Comparison of ENCODE assay signal across 18 cellular contexts in the genomic region with DNA sequence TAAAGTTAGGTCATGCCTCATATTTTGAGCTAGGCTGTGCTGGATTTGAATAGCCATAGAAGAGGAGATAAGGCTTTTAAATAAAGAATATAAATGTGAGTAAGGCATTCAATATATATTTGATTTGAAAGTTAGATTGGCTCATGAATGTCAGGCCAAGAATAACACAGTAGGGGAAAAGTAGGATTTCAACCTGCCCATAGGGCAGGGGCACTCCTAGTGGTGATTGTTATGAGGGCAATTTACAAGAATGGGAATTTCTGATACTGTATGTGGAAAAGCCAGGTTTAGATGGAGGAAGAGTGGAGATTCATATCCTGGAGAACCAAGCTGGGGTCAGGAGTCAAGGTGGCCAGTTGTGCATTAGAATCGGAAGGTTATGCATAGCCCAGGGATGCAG.
A peak's percentile ranks its signal among the peaks of the same experiment; 100 is the strongest.
DNase-seq lines count a peak whose midpoint lies in the region; ATAC-seq, FAIRE-seq and TF ChIP-seq lines count a peak whose summit lies in the region.
"Had no signal": no experiment of that assay in that cellular context is flagged by ENCODE, and none has a peak within 500 bp of the region (broad histone marks: within the 10 kb centered on the region; RNA-seq: fewer than 3 reads in every experiment).

No MANE protein-coding gene starts in this region.

- H3K27ac ChIP-seq in A549: no peak overlapping the region
- H3K27ac ChIP-seq in RWPE2 (ENCODE audit: poor library complexity, severe bottlenecking): no peak overlapping the region
- no peak overlapping the region for H3K27ac ChIP-seq in caudate nucleus (ENCODE audit: low read depth, low read length)
- H3K27ac ChIP-seq: right atrium auricular region, SJCRH30, tibial artery had no signal

- CTCF ChIA-PET in A549 (lab: Yijun Ruan, JAX): interaction anchor here (0.7 kb wide), 1 partner anchor 135 kb away, joined by 3 read pairs; no protein-coding TSS in a partner anchor

- DNase-seq in A549 (ENCODE audit: low read depth in 1 of 2, low spot score in 1 of 2): peak; percentile 1 to 14
- no peak for DNase-seq in RWPE2 (ENCODE audit: low spot score)
- DNase-seq in fibroblast of mammary gland (ENCODE audit: low read depth): no peak
- DNase-seq in NCI-H2227 treated with DMSO at 0.1 percent for 48 hours (lab: John Stamatoyannopoulos, UW): no peak
- no peak for DNase-seq in caudate nucleus (lab: John Stamatoyannopoulos, UW)
- no peak for DNase-seq in T-helper 9 cell
- DNase-seq: activated CD8-positive, alpha-beta T cell treated with anti-CD3 and anti-CD28 coated beads, Interleukin-2, amount 10 ng/mL, durations not matched to agents 7 days and 5 days; activated effector memory CD4-positive, alpha-beta T cell treated with anti-CD3 and anti-CD28 coated beads, Interleukin-2, amount 50 U/mL, for 16 hours; naive B cell; NCI-H1417 treated with DMSO at 0.1 percent for 48 hours; NCI-H69; stimulated activated CD4-positive, alpha-beta T cell treated with anti-CD3 and anti-CD28 coated beads, Interleukin-2, amount 100 ng/mL, for 48 hours; tibial artery had no signal

- H3K9me3 ChIP-seq in A549 (no peaks in the 10 kb centered on the region), RWPE2 (ENCODE audit: severe bottlenecking) (no peaks in the 10 kb centered on the region)
- H3K9me3 ChIP-seq: SJCRH30 had no signal

- no peaks in the 10 kb centered on the region for H3K36me3 ChIP-seq in RWPE2 (ENCODE audit: low read depth)
- H3K36me3 ChIP-seq: right atrium auricular region, SJCRH30, tibial artery had no signal

- no peak for TF ChIP-seq EP300 in A549 (IDR thresholded peaks at IDR 0.05)

- TF ChIP-seq RAD21 in A549 (conservative IDR thresholded peaks at IDR 0.05 in 1 of 2, IDR thresholded peaks at IDR 0.05 in 1 of 2): peak in 1 of 2 experiments; percentile 24; a peak in 1 of 5 replicates

- 100% methylated on average over 1 of the region's 1 CpG for WGBS in A549 (ENCODE audit: missing lambda C conversion rate)

- peak; percentile 15; the same call in 1 of the 3 replicates for TF ChIP-seq CTCF in A549 (IDR thresholded peaks at IDR 0.05)
- TF ChIP-seq CTCF in GM12874 (IDR thresholded peaks at IDR 0.05; ENCODE audit: insufficient read depth, low read depth, low read length): peak; percentile 10; the same call in 1 of the 2 replicates
- peak; percentile 6 for TF ChIP-seq CTCF in RWPE2 (IDR thresholded peaks at IDR 0.05; ENCODE audit: poor library complexity, severe bottlenecking)
- TF ChIP-seq CTCF in fibroblast of mammary gland (conservative IDR thresholded peaks at IDR 0.05; ENCODE audit: control insufficient read depth, insufficient read depth, low read depth, low read length): peak; percentile 33

- no peak for FAIRE-seq in A549 (lab: Jason Lieb, UNC)

- H3K4me3 ChIP-seq in A549: no peak overlapping the region
- no peak overlapping the region for H3K4me3 ChIP-seq in RWPE2 (ENCODE audit: severe bottlenecking)
- no peak overlapping the region for H3K4me3 ChIP-seq in fibroblast of mammary gland (ENCODE audit: control insufficient read depth, low read depth, low read length)
- H3K4me3 ChIP-seq: right atrium auricular region, SJCRH30, tibial artery had no signal

- H3K4me2 ChIP-seq in A549: no peak overlapping the region

- H3K4me1 ChIP-seq in A549 (no peaks in the 10 kb centered on the region), RWPE2 (ENCODE audit: insufficient read depth, poor library complexity, severe bottlenecking) (no peaks in the 10 kb centered on the region)
- H3K4me1 ChIP-seq: right atrium auricular region, SJCRH30, tibial artery had no signal

- ATAC-seq in A549 (peak; percentile 74 to 84; a peak in 5 of 6 replicates), RWPE2 (ENCODE audit: low read depth) (no peak), GM21737 (IDR thresholded peaks at IDR 0.05; ENCODE audit: unreplicated experiment) (no peak)
- ATAC-seq: activated CD8-positive, alpha-beta T cell treated with anti-CD3 and anti-CD28 coated beads, Interleukin-2, amount 10 ng/mL, durations not matched to agents 7 days and 5 days; left lobe of liver had no signal

- no peak for TF ChIP-seq POLR2A in A549 (IDR thresholded peaks at IDR 0.05; ENCODE audit: low read length)

- POLR2A ChIA-PET in A549 (lab: Yijun Ruan, JAX): no interaction called here

- no peaks in the 10 kb centered on the region for H3K27me3 ChIP-seq in RWPE2 (ENCODE audit: insufficient read depth, poor library complexity, severe bottlenecking)
- H3K27me3 ChIP-seq: right atrium auricular region, SJCRH30, tibial artery had no signal

TF ChIP-seq in A549, 52 proteins besides CTCF, POLR2A, EP300 and RAD21:
- no peak for TF ChIP-seq EHMT2 (IDR thresholded peaks at IDR 0.05; ENCODE audit: low read depth)
- no peak for TF ChIP-seq ZSCAN20 (CRISPR knock-in tag; IDR thresholded peaks at IDR 0.05)
- no peak for TF ChIP-seq RCOR1 (IDR thresholded peaks at IDR 0.05; ENCODE audit: low read depth, low read length)
- no peak for TF ChIP-seq PHF8 (IDR thresholded peaks at IDR 0.05; ENCODE audit: borderline replicate concordance, low read depth)
- no peak for TF ChIP-seq NR3C1 (IDR thresholded peaks at IDR 0.05)
- TF ChIP-seq, protein P1, sequence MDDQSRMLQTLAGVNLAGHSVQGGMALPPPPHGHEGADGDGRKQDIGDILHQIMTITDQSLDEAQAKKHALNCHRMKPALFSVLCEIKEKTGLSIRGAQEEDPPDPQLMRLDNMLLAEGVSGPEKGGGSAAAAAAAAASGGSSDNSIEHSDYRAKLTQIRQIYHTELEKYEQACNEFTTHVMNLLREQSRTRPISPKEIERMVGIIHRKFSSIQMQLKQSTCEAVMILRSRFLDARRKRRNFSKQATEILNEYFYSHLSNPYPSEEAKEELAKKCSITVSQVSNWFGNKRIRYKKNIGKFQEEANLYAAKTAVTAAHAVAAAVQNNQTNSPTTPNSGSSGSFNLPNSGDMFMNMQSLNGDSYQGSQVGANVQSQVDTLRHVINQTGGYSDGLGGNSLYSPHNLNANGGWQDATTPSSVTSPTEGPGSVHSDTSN (IDR thresholded peaks at IDR 0.05): no peak
- TF ChIP-seq RARB (CRISPR knock-in tag; IDR thresholded peaks at IDR 0.05): no peak
- TF ChIP-seq FOSB (CRISPR knock-in tag; IDR thresholded peaks at IDR 0.05): no peak
- TF ChIP-seq HOXA7 (CRISPR knock-in tag; IDR thresholded peaks at IDR 0.05): no peak

Comparison
In these comparisons a context has a peak if more than half of its experiments do, and no peak if none do; other contexts are left out.
1. ATAC-seq: peak in A549 (2 of 2); none in RWPE2 (single experiment) and GM21737 (single experiment).
2. DNase-seq: peak in A549 (2 of 2); none in RWPE2 (single experiment), fibroblast of mammary gland (single experiment), NCI-H2227 treated with DMSO at 0.1 percent for 48 hours (single experiment), caudate nucleus (0 of 61) and T-helper 9 cell (single experiment).
3. Peak in every context shown above with its lines, with median percentiles within 50 percentile points of each other: CTCF ChIP-seq.